In the genomic region with DNA sequence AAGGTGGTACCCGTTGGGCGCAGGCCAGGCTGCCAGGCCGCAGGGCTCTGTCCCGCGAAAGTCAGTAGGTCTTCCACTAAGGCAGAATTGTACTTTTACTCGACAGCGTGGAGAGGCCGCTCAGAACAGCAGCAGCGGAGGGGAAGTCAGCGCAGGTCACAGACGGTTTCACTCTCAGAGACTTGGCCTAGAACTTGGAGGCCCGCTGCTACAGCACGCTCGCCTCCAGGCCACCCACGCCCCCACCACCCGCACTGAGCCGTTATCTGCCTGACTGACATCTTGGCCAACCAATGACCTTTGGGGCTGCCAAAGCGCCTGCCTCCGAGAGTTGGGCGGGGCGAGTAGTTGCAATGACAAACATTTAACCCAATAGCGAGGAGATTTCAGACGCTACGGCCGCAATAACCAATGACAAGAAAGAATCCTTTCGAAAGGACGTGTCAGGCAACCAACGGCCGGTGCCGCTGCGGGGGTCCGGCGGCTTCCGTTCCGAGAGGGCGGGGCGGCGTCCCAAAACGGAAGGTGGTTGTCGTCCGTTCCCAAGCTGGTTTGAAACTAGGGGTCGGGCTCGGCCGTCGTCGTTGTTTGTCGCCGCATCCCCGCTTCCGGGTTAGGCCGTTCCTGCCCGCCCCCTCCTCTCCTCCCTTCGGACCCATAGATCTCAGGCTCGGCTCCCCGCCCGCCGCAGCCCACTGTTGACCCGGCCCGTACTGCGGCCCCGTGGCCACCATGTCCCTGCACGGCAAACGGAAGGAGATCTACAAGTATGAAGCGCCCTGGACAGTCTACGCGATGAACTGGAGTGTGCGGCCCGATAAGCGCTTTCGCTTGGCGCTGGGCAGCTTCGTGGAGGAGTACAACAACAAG, we compare ENCODE assay signal across 8 cellular contexts. TPM values are rescaled to one million over a fixed set of nuclear protein-coding genes. Genes with fewer than 3 reads are reported as not detected.
A peak's percentile ranks its signal among the peaks of the same experiment; 100 is the strongest.
DNase-seq lines count a peak whose midpoint lies in the region; ATAC-seq, FAIRE-seq and TF ChIP-seq lines count a peak whose summit lies in the region.

A gene with protein sequence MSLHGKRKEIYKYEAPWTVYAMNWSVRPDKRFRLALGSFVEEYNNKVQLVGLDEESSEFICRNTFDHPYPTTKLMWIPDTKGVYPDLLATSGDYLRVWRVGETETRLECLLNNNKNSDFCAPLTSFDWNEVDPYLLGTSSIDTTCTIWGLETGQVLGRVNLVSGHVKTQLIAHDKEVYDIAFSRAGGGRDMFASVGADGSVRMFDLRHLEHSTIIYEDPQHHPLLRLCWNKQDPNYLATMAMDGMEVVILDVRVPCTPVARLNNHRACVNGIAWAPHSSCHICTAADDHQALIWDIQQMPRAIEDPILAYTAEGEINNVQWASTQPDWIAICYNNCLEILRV (plus strand): TSS at position 532 of the 870 bp plus-strand sequence. CDS start 201 bp downstream, at position 733.

- H3K9me3 ChIP-seq in psoas muscle, result no peaks in the 10 kb centered on the region

- FAIRE-seq in urothelium cell line (lab: Jason Lieb, UNC), result peak; percentile 80

- WGBS in psoas muscle, 3 donors, result 0% methylated on average over 62 to 72 of the region's 72 CpGs

- no peak for TF ChIP-seq CTCF in psoas muscle (IDR thresholded peaks at IDR 0.05)

- H3K27ac ChIP-seq in angular gyrus (ENCODE audit: low read depth, low read length) (peak within 1 kb of the TSS; percentile 95), psoas muscle (peak within 1 kb of the TSS; percentile 93)

- H3K36me3 ChIP-seq in psoas muscle (ENCODE audit: insufficient read depth in 1 of 2, low read depth in 1 of 2), result no peaks in the 10 kb centered on the region

- DNase-seq in NCI-H187 (lab: John Stamatoyannopoulos, UW), result peak; percentile 94 to 99
- DNase-seq in T-helper 2 cell, result peak; percentile 96 to 100 (median 99)
- DNase-seq in left ventricle myocardium superior, result peak; percentile 98
- peak; percentile 99 to 100 for DNase-seq in psoas muscle
- DNase-seq in urothelium cell line (ENCODE audit: low spot score), result peak; percentile 100

- H3K4me1 ChIP-seq in psoas muscle, result peaks cover 42% of the 10 kb centered on the region

- H3K4me3 ChIP-seq in psoas muscle, result peak within 1 kb of the TSS; percentile 94

- intact Hi-C loops in left ventricle myocardium superior (cut with micrococcal nuclease) (no loop called here), psoas muscle (cut with DNase I) (loop anchor here in 1 of 2 donors (5.0 kb wide), 1 partner anchor 47 kb away; no protein-coding TSS in a partner anchor)

- no peaks in the 10 kb centered on the region for H3K27me3 ChIP-seq in psoas muscle (ENCODE audit: insufficient read depth in 3 of 3, low read length in 2 of 3)

- peak; percentile 94 for ATAC-seq in GM18498 (IDR thresholded peaks at IDR 0.05; ENCODE audit: unreplicated experiment)
- peak; percentile 94 for ATAC-seq in HG02938 (IDR thresholded peaks at IDR 0.05; ENCODE audit: unreplicated experiment)
- ATAC-seq in left ventricle myocardium superior, result peak; percentile 99
- peak; percentile 97 to 99 (median 98) for ATAC-seq in psoas muscle

RNA-seq across cellular contexts. Expression of the gene that starts here (rescaled TPM):
- total RNA-seq in left ventricle myocardium superior (45.0 TPM), psoas muscle (10 to 100 TPM; 24.0 to 30.2 (median 27.6) TPM)
- 10 to 100 TPM; 10.6 to 27.3 (median 21.7) TPM for polyA plus RNA-seq in psoas muscle

Comparison
In these comparisons a context has a peak if more than half of its experiments do, and no peak if none do; other contexts are left out.
1. Peak in every context shown above with its lines: DNase-seq, ATAC-seq, H3K4me3 ChIP-seq and H3K27ac ChIP-seq.